8 cellular contexts compared by ENCODE assay signal in genomic region chr4:100093091-100093866, GRCh38.
A peak's percentile ranks its signal among the peaks of the same experiment; 100 is the strongest.
DNase-seq lines count a peak whose midpoint lies in the region; ATAC-seq and TF ChIP-seq lines count a peak whose summit lies in the region.

No MANE protein-coding gene starts in this region.

- intact Hi-C loops in Right ventricle myocardium superior (cut with DNase I), result no loop called here

- TF ChIP-seq CTCF in GM12873 (IDR thresholded peaks at IDR 0.05; ENCODE audit: insufficient read depth, low read depth, low read length, missing control alignments) (peak; percentile 73), progenitor cell of endocrine pancreas (IDR thresholded peaks at IDR 0.05; ENCODE audit: unreplicated experiment) (peak; percentile 87)

- peaks cover 37% of the 10 kb centered on the region for H3K4me1 Mint-ChIP-seq in activated naive CD8-positive, alpha-beta T cell (ENCODE audit: low read depth)
- H3K4me1 Mint-ChIP-seq in progenitor cell of endocrine pancreas (ENCODE audit: low read depth), result peaks cover 14% of the 10 kb centered on the region

- no peaks in the 10 kb centered on the region for H3K36me3 Mint-ChIP-seq in activated naive CD8-positive, alpha-beta T cell
- no peaks in the 10 kb centered on the region for H3K36me3 Mint-ChIP-seq in progenitor cell of endocrine pancreas (ENCODE audit: insufficient read depth)

- no peaks in the 10 kb centered on the region for H3K9me3 Mint-ChIP-seq in activated naive CD8-positive, alpha-beta T cell (ENCODE audit: low read depth)
- H3K9me3 Mint-ChIP-seq in progenitor cell of endocrine pancreas (ENCODE audit: low read depth), result no peaks in the 10 kb centered on the region

- DNase-seq in NAMALWA (ENCODE audit: low spot score) (peak; percentile 93), SKM-1 (lab: John Stamatoyannopoulos, UW; ENCODE audit: unreplicated experiment) (peak; percentile 91), Right ventricle myocardium superior (peak; percentile 80), progenitor cell of endocrine pancreas (ENCODE audit: low spot score, unreplicated experiment) (peak; percentile 54), ureter (ENCODE audit: low spot score) (peak; percentile 85)

- peak overlapping the region; percentile 61 for H3K4me3 Mint-ChIP-seq in activated naive CD8-positive, alpha-beta T cell
- no peak overlapping the region for H3K4me3 Mint-ChIP-seq in progenitor cell of endocrine pancreas (ENCODE audit: low read depth)

- ATAC-seq in HG02642 (IDR thresholded peaks at IDR 0.05; ENCODE audit: poor library complexity, unreplicated experiment), result peak; percentile 86
- peak; percentile 85 for ATAC-seq in Right ventricle myocardium superior (ENCODE audit: poor library complexity)

- H3K27me3 Mint-ChIP-seq in activated naive CD8-positive, alpha-beta T cell, result no peaks in the 10 kb centered on the region
- H3K27me3 Mint-ChIP-seq in progenitor cell of endocrine pancreas, result peaks cover 7% of the 10 kb centered on the region

- H3K27ac Mint-ChIP-seq in activated naive CD8-positive, alpha-beta T cell, result peak overlapping the region; percentile 96
- H3K27ac Mint-ChIP-seq in progenitor cell of endocrine pancreas, result peak overlapping the region; percentile 87

Comparison
In these comparisons a context has a peak if more than half of its experiments do, and no peak if none do; other contexts are left out.
1. Peak in every context shown above with its lines: DNase-seq and ATAC-seq.